25 cellular contexts compared by ENCODE assay signal in genomic region chr12:100956311-100956852, GRCh38.
"Had no signal": no experiment of that assay in that cellular context is flagged by ENCODE, and none has a peak within 500 bp of the region (broad histone marks: within the 10 kb centered on the region; RNA-seq: fewer than 3 reads in every experiment).

No MANE protein-coding gene starts in this region.

- H3K9me3 ChIP-seq: body of pancreas, uterus had no signal

- H2AFZ ChIP-seq: neural progenitor cell had no signal

- ATAC-seq: activated T-cell treated with anti-CD3 and anti-CD28 coated beads, Interleukin-2, amount 50 U/mL, for 4 hours; body of pancreas; left cardiac atrium; naive thymus-derived CD8-positive, alpha-beta T cell; sciatic nerve; stimulated activated memory B cell treated with anti-CD40 and anti-IgM and Interleukin-4, amounts not matched to agents 10 μg/mL and 1 μg/mL and 100 μg/mL, for 72 hours had no signal

- H3K4me1 Mint-ChIP-seq: activated naive CD8-positive, alpha-beta T cell treated with anti-CD3 and anti-CD28 coated beads for 36 hours; naive thymus-derived CD8-positive, alpha-beta T cell; stimulated activated memory B cell treated with anti-CD40 and anti-IgM and Interleukin-4, amounts not matched to agents 10 μg/mL and 1 μg/mL and 100 μg/mL, for 72 hours had no signal

- H3K9me3 Mint-ChIP-seq: activated T-cell treated with anti-CD3 and anti-CD28 coated beads, Interleukin-2, amount 50 U/mL, for 4 hours; activated T-helper 2 cell treated with anti-CD3 and anti-CD28 coated beads, Interferon-gamma antibody, Interleukin-2, Interleukin-4, amounts not matched to agents 10 μg/mL and 5 μg/mL and 100 μg/mL, durations not matched to agents 14 hours and 24 hours and 36 hours; neural progenitor cell; stimulated activated memory B cell treated with anti-CD40 and anti-IgM and Interleukin-4, amounts not matched to agents 10 μg/mL and 1 μg/mL and 100 μg/mL, for 72 hours had no signal

- H3K27me3 Mint-ChIP-seq: stimulated activated memory B cell treated with anti-CD40 and anti-IgM and Interleukin-4, amounts not matched to agents 10 μg/mL and 1 μg/mL and 100 μg/mL, for 72 hours had no signal

- H3K27me3 ChIP-seq: body of pancreas, neural progenitor cell, uterus had no signal

- H3K27ac Mint-ChIP-seq: activated naive CD8-positive, alpha-beta T cell treated with anti-CD3 and anti-CD28 coated beads for 36 hours; activated T-helper 2 cell treated with anti-CD3 and anti-CD28 coated beads, Interferon-gamma antibody, Interleukin-2, Interleukin-4, amounts not matched to agents 10 μg/mL and 5 μg/mL and 100 μg/mL, durations not matched to agents 14 hours and 24 hours and 36 hours; naive thymus-derived CD8-positive, alpha-beta T cell; neural progenitor cell; stimulated activated memory B cell treated with anti-CD40 and anti-IgM and Interleukin-4, amounts not matched to agents 10 μg/mL and 1 μg/mL and 100 μg/mL, for 72 hours had no signal

- H3K9ac ChIP-seq: neural progenitor cell had no signal

- H3K4me1 ChIP-seq: body of pancreas, neural progenitor cell, uterus had no signal

- H3K36me3 Mint-ChIP-seq: activated naive CD8-positive, alpha-beta T cell treated with anti-CD3 and anti-CD28 coated beads for 36 hours; naive thymus-derived CD8-positive, alpha-beta T cell; neural progenitor cell; stimulated activated memory B cell treated with anti-CD40 and anti-IgM and Interleukin-4, amounts not matched to agents 10 μg/mL and 1 μg/mL and 100 μg/mL, for 72 hours had no signal

- H3K36me3 ChIP-seq: neural progenitor cell, uterus had no signal

- DNase-seq: activated CD4-positive, alpha-beta T cell treated with anti-CD3 and anti-CD28 coated beads for 1 hour; activated CD4-positive, alpha-beta T cell treated with anti-CD3 and anti-CD28 coated beads, Interleukin-2, amount 50 U/mL, for 4 hours; activated CD8-positive, alpha-beta memory T cell treated with anti-CD3 and anti-CD28 coated beads, Interleukin-2, amount 50 U/mL, for 48 hours; activated naive CD4-positive, alpha-beta T cell; activated naive CD8-positive, alpha-beta T cell treated with anti-CD3 and anti-CD28 coated beads for 36 hours; activated T-cell treated with anti-CD3 and anti-CD28 coated beads, Interleukin-2, amount 50 U/mL, for 4 hours; amniotic stem cell; body of pancreas; dermis blood vessel endothelial cell; effector CD8-positive, alpha-beta T cell; erythroblast; glutamatergic neuron; hypothalamus; left cardiac atrium; naive thymus-derived CD8-positive, alpha-beta T cell; stimulated activated CD4-positive, alpha-beta T cell treated with anti-CD3 and anti-CD28 coated beads, Interleukin-15, amount 100 ng/mL, for 24 hours; T-helper 1 cell; T-helper 9 cell; trophoblast cell; uterus had no signal

- H3K27ac ChIP-seq: body of pancreas, neural progenitor cell, uterus had no signal

- H3K4me3 ChIP-seq: body of pancreas, neural progenitor cell, smooth muscle cell, uterus had no signal

- H3K4me2 ChIP-seq: neural progenitor cell had no signal

- H3K4me3 Mint-ChIP-seq: activated naive CD8-positive, alpha-beta T cell treated with anti-CD3 and anti-CD28 coated beads for 36 hours; activated T-cell treated with anti-CD3 and anti-CD28 coated beads, Interleukin-2, amount 50 U/mL, for 4 hours; naive thymus-derived CD8-positive, alpha-beta T cell; neural progenitor cell; stimulated activated memory B cell treated with anti-CD40 and anti-IgM and Interleukin-4, amounts not matched to agents 10 μg/mL and 1 μg/mL and 100 μg/mL, for 72 hours had no signal
